In the genomic region with DNA sequence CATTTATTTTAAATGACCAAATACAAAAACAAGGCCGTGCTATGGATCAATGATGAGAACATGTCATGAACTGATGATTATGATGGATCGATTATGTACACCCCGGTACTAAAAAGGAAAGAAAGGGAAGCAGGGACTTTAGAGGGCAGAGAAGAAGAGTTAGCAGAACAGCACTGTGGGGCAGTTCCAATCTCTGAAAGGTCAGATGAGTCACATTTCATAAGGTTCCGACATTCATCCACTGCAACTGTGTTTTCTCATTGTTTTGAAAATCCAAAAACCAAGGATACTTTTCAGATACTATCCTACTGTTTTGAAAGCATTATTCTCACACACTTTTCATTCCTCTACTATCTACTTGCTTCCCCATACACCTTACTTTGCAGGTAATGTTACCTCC, we compare ENCODE assay signal across 1 cellular context.
TF ChIP-seq lines count a peak whose summit lies in the region.

No MANE protein-coding gene starts in this region.

TF ChIP-seq in HepG2, 621 proteins besides CTCF, POLR2A, EP300 and RAD21:
- TF ChIP-seq, protein P1, sequence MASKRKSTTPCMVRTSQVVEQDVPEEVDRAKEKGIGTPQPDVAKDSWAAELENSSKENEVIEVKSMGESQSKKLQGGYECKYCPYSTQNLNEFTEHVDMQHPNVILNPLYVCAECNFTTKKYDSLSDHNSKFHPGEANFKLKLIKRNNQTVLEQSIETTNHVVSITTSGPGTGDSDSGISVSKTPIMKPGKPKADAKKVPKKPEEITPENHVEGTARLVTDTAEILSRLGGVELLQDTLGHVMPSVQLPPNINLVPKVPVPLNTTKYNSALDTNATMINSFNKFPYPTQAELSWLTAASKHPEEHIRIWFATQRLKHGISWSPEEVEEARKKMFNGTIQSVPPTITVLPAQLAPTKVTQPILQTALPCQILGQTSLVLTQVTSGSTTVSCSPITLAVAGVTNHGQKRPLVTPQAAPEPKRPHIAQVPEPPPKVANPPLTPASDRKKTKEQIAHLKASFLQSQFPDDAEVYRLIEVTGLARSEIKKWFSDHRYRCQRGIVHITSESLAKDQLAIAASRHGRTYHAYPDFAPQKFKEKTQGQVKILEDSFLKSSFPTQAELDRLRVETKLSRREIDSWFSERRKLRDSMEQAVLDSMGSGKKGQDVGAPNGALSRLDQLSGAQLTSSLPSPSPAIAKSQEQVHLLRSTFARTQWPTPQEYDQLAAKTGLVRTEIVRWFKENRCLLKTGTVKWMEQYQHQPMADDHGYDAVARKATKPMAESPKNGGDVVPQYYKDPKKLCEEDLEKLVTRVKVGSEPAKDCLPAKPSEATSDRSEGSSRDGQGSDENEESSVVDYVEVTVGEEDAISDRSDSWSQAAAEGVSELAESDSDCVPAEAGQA (IDR thresholded peaks at IDR 0.05; ENCODE audit: low read depth), result no peak
- TF ChIP-seq, protein P1 (CRISPR knock-in tag; IDR thresholded peaks at IDR 0.05; ENCODE audit: borderline replicate concordance), result no peak
- TF ChIP-seq ZNF775 (CRISPR knock-in tag; IDR thresholded peaks at IDR 0.05; ENCODE audit: borderline replicate concordance) (no peak), SCMH1 (CRISPR knock-in tag; IDR thresholded peaks at IDR 0.05; ENCODE audit: borderline replicate concordance) (no peak), NR2F6 (IDR thresholded peaks at IDR 0.05) (no peak), NR2F6 (CRISPR knock-in tag; IDR thresholded peaks at IDR 0.05) (0 out of 2 replicates have a peak, but pooled peaks have one; percentile 12), ELF4 (CRISPR knock-in tag; IDR thresholded peaks at IDR 0.05; ENCODE audit: borderline replicate concordance) (0 out of 2 replicates have a peak, but pooled peaks have one; percentile 29), FOSL2 (CRISPR knock-in tag; IDR thresholded peaks at IDR 0.05) (0 out of 2 replicates have a peak, but pooled peaks have one; percentile 24), KDM5B (CRISPR knock-in tag; IDR thresholded peaks at IDR 0.05; ENCODE audit: borderline replicate concordance) (no peak), HIVEP1 (CRISPR knock-in tag; IDR thresholded peaks at IDR 0.05) (no peak), YEATS2 (CRISPR knock-in tag; IDR thresholded peaks at IDR 0.05; ENCODE audit: borderline replicate concordance) (no peak), SIX4 (CRISPR knock-in tag; IDR thresholded peaks at IDR 0.05) (no peak), YY1 (IDR thresholded peaks at IDR 0.05; ENCODE audit: insufficient read depth, insufficient replicate concordance, low read depth, low read length) (no peak), ZSCAN31 (CRISPR knock-in tag; IDR thresholded peaks at IDR 0.05; ENCODE audit: low read depth) (no peak)
- TF ChIP-seq, protein P2, sequence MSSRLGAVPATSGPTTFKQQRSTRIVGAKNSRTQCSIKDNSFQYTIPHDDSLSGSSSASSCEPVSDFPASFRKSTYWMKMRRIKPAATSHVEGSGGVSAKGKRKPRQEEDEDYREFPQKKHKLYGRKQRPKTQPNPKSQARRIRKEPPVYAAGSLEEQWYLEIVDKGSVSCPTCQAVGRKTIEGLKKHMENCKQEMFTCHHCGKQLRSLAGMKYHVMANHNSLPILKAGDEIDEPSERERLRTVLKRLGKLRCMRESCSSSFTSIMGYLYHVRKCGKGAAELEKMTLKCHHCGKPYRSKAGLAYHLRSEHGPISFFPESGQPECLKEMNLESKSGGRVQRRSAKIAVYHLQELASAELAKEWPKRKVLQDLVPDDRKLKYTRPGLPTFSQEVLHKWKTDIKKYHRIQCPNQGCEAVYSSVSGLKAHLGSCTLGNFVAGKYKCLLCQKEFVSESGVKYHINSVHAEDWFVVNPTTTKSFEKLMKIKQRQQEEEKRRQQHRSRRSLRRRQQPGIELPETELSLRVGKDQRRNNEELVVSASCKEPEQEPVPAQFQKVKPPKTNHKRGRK (CRISPR knock-in tag; IDR thresholded peaks at IDR 0.05), result no peak
- TF ChIP-seq, protein P3, sequence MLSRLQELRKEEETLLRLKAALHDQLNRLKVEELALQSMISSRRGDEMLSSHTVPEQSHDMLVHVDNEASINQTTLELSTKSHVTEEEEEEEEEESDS (CRISPR knock-in tag; IDR thresholded peaks at IDR 0.05; ENCODE audit: borderline replicate concordance), result no peak
- TF ChIP-seq, protein P4, sequence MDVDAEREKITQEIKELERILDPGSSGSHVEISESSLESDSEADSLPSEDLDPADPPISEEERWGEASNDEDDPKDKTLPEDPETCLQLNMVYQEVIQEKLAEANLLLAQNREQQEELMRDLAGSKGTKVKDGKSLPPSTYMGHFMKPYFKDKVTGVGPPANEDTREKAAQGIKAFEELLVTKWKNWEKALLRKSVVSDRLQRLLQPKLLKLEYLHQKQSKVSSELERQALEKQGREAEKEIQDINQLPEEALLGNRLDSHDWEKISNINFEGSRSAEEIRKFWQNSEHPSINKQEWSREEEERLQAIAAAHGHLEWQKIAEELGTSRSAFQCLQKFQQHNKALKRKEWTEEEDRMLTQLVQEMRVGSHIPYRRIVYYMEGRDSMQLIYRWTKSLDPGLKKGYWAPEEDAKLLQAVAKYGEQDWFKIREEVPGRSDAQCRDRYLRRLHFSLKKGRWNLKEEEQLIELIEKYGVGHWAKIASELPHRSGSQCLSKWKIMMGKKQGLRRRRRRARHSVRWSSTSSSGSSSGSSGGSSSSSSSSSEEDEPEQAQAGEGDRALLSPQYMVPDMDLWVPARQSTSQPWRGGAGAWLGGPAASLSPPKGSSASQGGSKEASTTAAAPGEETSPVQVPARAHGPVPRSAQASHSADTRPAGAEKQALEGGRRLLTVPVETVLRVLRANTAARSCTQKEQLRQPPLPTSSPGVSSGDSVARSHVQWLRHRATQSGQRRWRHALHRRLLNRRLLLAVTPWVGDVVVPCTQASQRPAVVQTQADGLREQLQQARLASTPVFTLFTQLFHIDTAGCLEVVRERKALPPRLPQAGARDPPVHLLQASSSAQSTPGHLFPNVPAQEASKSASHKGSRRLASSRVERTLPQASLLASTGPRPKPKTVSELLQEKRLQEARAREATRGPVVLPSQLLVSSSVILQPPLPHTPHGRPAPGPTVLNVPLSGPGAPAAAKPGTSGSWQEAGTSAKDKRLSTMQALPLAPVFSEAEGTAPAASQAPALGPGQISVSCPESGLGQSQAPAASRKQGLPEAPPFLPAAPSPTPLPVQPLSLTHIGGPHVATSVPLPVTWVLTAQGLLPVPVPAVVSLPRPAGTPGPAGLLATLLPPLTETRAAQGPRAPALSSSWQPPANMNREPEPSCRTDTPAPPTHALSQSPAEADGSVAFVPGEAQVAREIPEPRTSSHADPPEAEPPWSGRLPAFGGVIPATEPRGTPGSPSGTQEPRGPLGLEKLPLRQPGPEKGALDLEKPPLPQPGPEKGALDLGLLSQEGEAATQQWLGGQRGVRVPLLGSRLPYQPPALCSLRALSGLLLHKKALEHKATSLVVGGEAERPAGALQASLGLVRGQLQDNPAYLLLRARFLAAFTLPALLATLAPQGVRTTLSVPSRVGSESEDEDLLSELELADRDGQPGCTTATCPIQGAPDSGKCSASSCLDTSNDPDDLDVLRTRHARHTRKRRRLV (CRISPR knock-in tag; IDR thresholded peaks at IDR 0.05), result no peak
